12 cellular contexts compared by ENCODE assay signal in genomic region chr5:169657127-169657526, GRCh38. TPM values are rescaled to one million over a fixed set of nuclear protein-coding genes. Genes with fewer than 3 reads are reported as not detected.
DNase-seq lines count a peak whose midpoint lies in the region; ATAC-seq and TF ChIP-seq lines count a peak whose summit lies in the region.
"Had no signal": no experiment of that assay in that cellular context is flagged by ENCODE, and none has a peak within 500 bp of the region (broad histone marks: within the 10 kb centered on the region; RNA-seq: fewer than 3 reads in every experiment).

No MANE protein-coding gene starts in this region.

- TF ChIP-seq EP300 in sigmoid colon (IDR thresholded peaks at IDR 0.05), result no peak

- peak overlapping the region; percentile 60 for H3K4me3 Mint-ChIP-seq in activated T-cell treated with anti-CD3 and anti-CD28 coated beads, Interleukin-2, amount 50 U/mL, for 24 hours
- H3K4me3 Mint-ChIP-seq in activated CD4-positive, alpha-beta memory T cell treated with anti-CD3 and anti-CD28 coated beads for 36 hours, result no peak overlapping the region
- H3K4me3 Mint-ChIP-seq in stimulated activated naive B cell treated with anti-CD40 and anti-IgM and Interleukin-4, amounts not matched to agents 10 μg/mL and 1 μg/mL and 100 μg/mL, for 72 hours, result no peak overlapping the region
- H3K4me3 Mint-ChIP-seq: mesothelial cell of epicardium, type B pancreatic cell had no signal

- peaks cover 75% of the 10 kb centered on the region for H3K4me1 Mint-ChIP-seq in activated T-cell treated with anti-CD3 and anti-CD28 coated beads, Interleukin-2, amount 50 U/mL, for 24 hours (ENCODE audit: low read depth)
- H3K4me1 Mint-ChIP-seq in activated CD4-positive, alpha-beta memory T cell treated with anti-CD3 and anti-CD28 coated beads for 36 hours (ENCODE audit: low read depth), result peaks cover 68% of the 10 kb centered on the region
- peaks cover 30 to 45% of the 10 kb centered on the region in 2 donors for H3K4me1 Mint-ChIP-seq in stimulated activated naive B cell treated with anti-CD40 and anti-IgM and Interleukin-4, amounts not matched to agents 10 μg/mL and 1 μg/mL and 100 μg/mL, for 72 hours
- H3K4me1 Mint-ChIP-seq: mesothelial cell of epicardium had no signal

- no peak for TF ChIP-seq POLR2A in sigmoid colon (IDR thresholded peaks at IDR 0.05)

- ATAC-seq in GM21367 (IDR thresholded peaks at IDR 0.05; ENCODE audit: unreplicated experiment), result peak; percentile 29
- no peak for ATAC-seq in stimulated activated naive B cell treated with anti-CD40 and anti-IgM and Interleukin-4, amounts not matched to agents 10 μg/mL and 1 μg/mL and 100 μg/mL, for 72 hours (replicated peaks)

- H3K36me3 Mint-ChIP-seq in activated T-cell treated with anti-CD3 and anti-CD28 coated beads, Interleukin-2, amount 50 U/mL, for 24 hours (ENCODE audit: low read depth), result peaks cover 91% of the 10 kb centered on the region
- H3K36me3 Mint-ChIP-seq in activated CD4-positive, alpha-beta memory T cell treated with anti-CD3 and anti-CD28 coated beads for 36 hours, result peaks cover 51% of the 10 kb centered on the region
- H3K36me3 Mint-ChIP-seq in stimulated activated naive B cell treated with anti-CD40 and anti-IgM and Interleukin-4, amounts not matched to agents 10 μg/mL and 1 μg/mL and 100 μg/mL, for 72 hours, result peaks cover 42 to 73% of the 10 kb centered on the region in 2 donors
- H3K36me3 Mint-ChIP-seq: mesothelial cell of epicardium, type B pancreatic cell had no signal

- no peak for TF ChIP-seq CTCF in sigmoid colon (IDR thresholded peaks at IDR 0.05)

- no peak overlapping the region for H3K27ac ChIP-seq in sigmoid colon

- 69 to 71% methylated on average over 1 of the region's 1 CpG for WGBS in sigmoid colon, 2 donors

- CTCF ChIA-PET in activated CD4-positive, alpha-beta memory T cell treated with anti-CD3 and anti-CD28 coated beads for 36 hours (lab: Charles Lee), result no interaction called here

- H3K27ac Mint-ChIP-seq in activated T-cell treated with anti-CD3 and anti-CD28 coated beads, Interleukin-2, amount 50 U/mL, for 24 hours, result peak overlapping the region; percentile 91
- peak overlapping the region; percentile 66 for H3K27ac Mint-ChIP-seq in activated CD4-positive, alpha-beta memory T cell treated with anti-CD3 and anti-CD28 coated beads for 36 hours
- peak overlapping the region; percentile 42 for H3K27ac Mint-ChIP-seq in stimulated activated naive B cell treated with anti-CD40 and anti-IgM and Interleukin-4, amounts not matched to agents 10 μg/mL and 1 μg/mL and 100 μg/mL, for 72 hours
- H3K27ac Mint-ChIP-seq: mesothelial cell of epicardium, type B pancreatic cell had no signal

- peaks cover 13% of the 10 kb centered on the region for H3K9me3 Mint-ChIP-seq in activated T-cell treated with anti-CD3 and anti-CD28 coated beads, Interleukin-2, amount 50 U/mL, for 24 hours
- peaks cover 8% of the 10 kb centered on the region for H3K9me3 Mint-ChIP-seq in activated CD4-positive, alpha-beta memory T cell treated with anti-CD3 and anti-CD28 coated beads for 36 hours
- peaks cover 0 to 2% of the 10 kb centered on the region in 2 donors for H3K9me3 Mint-ChIP-seq in stimulated activated naive B cell treated with anti-CD40 and anti-IgM and Interleukin-4, amounts not matched to agents 10 μg/mL and 1 μg/mL and 100 μg/mL, for 72 hours
- H3K9me3 Mint-ChIP-seq: type B pancreatic cell had no signal

- no peaks in the 10 kb centered on the region for H3K9me3 ChIP-seq in sigmoid colon

- no peaks in the 10 kb centered on the region for H3K27me3 ChIP-seq in sigmoid colon

- H3K4me3 ChIP-seq in sigmoid colon, result no peak overlapping the region

- intact Hi-C loops in activated CD4-positive, alpha-beta memory T cell treated with anti-CD3 and anti-CD28 coated beads for 36 hours (cut with micrococcal nuclease), result loop anchor here (1.0 to 10.0 kb wide), 7 partner anchors 8 to 822 kb away; partner anchors contain the start of genes DOCK2 and SPDL1
- intact Hi-C loops in sigmoid colon (cut with DNase I), result no loop called here

- no peak for DNase-seq in activated T-cell treated with anti-CD3 and anti-CD28 coated beads, Interleukin-2, amount 50 U/mL, for 24 hours
- no peak for DNase-seq in activated T-cell treated with anti-CD3 and anti-CD28 coated beads for 4 hours
- no peak for DNase-seq in activated CD4-positive, alpha-beta memory T cell treated with anti-CD3 and anti-CD28 coated beads for 36 hours
- no peak for DNase-seq in stimulated activated naive B cell treated with anti-CD40 and anti-IgM and Interleukin-4, amounts not matched to agents 10 μg/mL and 1 μg/mL and 100 μg/mL, for 72 hours
- no peak for DNase-seq in NCI-H187 (lab: John Stamatoyannopoulos, UW)
- DNase-seq in sigmoid colon, result no peak
- DNase-seq in NOMO-1 treated with dmso at 0.1 percent for 144 hours (lab: John Stamatoyannopoulos, UW; ENCODE audit: unreplicated experiment), result no peak
- DNase-seq: NCI-H1092 treated with DMSO at 0.1 percent for 48 hours, NCI-H446 had no signal

- peaks cover 0 to 2% (median 0%) of the 10 kb centered on the region in 4 donors for H3K4me1 ChIP-seq in sigmoid colon

- POLR2A ChIA-PET in activated CD4-positive, alpha-beta memory T cell treated with anti-CD3 and anti-CD28 coated beads for 36 hours (lab: Charles Lee), result interaction anchor here (1.1 to 1.6 kb wide), 2 partner anchors 9 to 19 kb away, joined by 6 read pairs; partner anchors contain the start of gene DOCK2

- H3K36me3 ChIP-seq in sigmoid colon, result no peaks in the 10 kb centered on the region

- H3K27me3 Mint-ChIP-seq in activated T-cell treated with anti-CD3 and anti-CD28 coated beads, Interleukin-2, amount 50 U/mL, for 24 hours, result no peaks in the 10 kb centered on the region
- H3K27me3 Mint-ChIP-seq in activated CD4-positive, alpha-beta memory T cell treated with anti-CD3 and anti-CD28 coated beads for 36 hours, result no peaks in the 10 kb centered on the region
- H3K27me3 Mint-ChIP-seq in stimulated activated naive B cell treated with anti-CD40 and anti-IgM and Interleukin-4, amounts not matched to agents 10 μg/mL and 1 μg/mL and 100 μg/mL, for 72 hours, result no peaks in the 10 kb centered on the region

RNA-seq across cellular contexts. Expression of gene DOCK2, which starts 20.1 kb away (rescaled TPM):
- total RNA-seq in activated CD4-positive, alpha-beta memory T cell treated with anti-CD3 and anti-CD28 coated beads for 36 hours, result 100 to 1,000 TPM; 191 to 205 TPM
- total RNA-seq in sigmoid colon, result 10 to 100 TPM; 10.9 to 20.5 (median 13.6) TPM
- polyA plus RNA-seq in sigmoid colon, result 10 to 100 TPM in 1 of 3 donors, 1 to 10 TPM in 2; 2.3 to 21.1 (median 4.2) TPM

Comparison
In these comparisons a context has a peak if more than half of its experiments do, and no peak if none do; other contexts are left out.
1. RNA of gene DOCK2, which starts 20.1 kb away (total RNA-seq): 191 to 205 TPM in activated CD4-positive, alpha-beta memory T cell treated with anti-CD3 and anti-CD28 coated beads for 36 hours; 10.9 to 20.5 TPM in sigmoid colon; every median in the first group is over 4 times any median in the second.
2. Peak in every context shown above with its lines, with median percentiles within 50 percentile points of each other: H3K27ac Mint-ChIP-seq.